In genomic region chr2:11588228-11589110, GRCh38 we compare ENCODE assay signal across 14 cellular contexts.
"Had no signal": no experiment of that assay in that cellular context is flagged by ENCODE, and none has a peak within 500 bp of the region (broad histone marks: within the 10 kb centered on the region; RNA-seq: fewer than 3 reads in every experiment).

No MANE protein-coding gene starts in this region.

- H3K27me3 ChIP-seq: left lung, thyroid gland had no signal

- H3K9me3 ChIP-seq: left lung, thyroid gland had no signal

- ATAC-seq: effector memory CD8-positive, alpha-beta T cell; left lung had no signal

- H3K36me3 ChIP-seq: left lung, thyroid gland had no signal

- H3K4me1 ChIP-seq: left lung, thyroid gland had no signal

- H3K27ac ChIP-seq: epithelial cell of prostate, left lung, thyroid gland had no signal

- H3K4me3 ChIP-seq: left lung, thyroid gland had no signal

- DNase-seq: activated CD4-positive, alpha-beta T cell treated with anti-CD3 and anti-CD28 coated beads for 1 hour; activated CD4-positive, alpha-beta T cell treated with anti-CD3 and anti-CD28 coated beads, Interleukin-2, amount 50 U/mL, for 4 hours; activated gamma-delta T cell treated with Interleukin-2 at 50 U/mL for 16 hours; dermis blood vessel endothelial cell; effector memory CD8-positive, alpha-beta T cell; foreskin melanocyte; left lung; nephron progenitor cell; occipital lobe; stimulated activated CD4-positive, alpha-beta T cell treated with anti-CD3 and anti-CD28 coated beads, Interleukin-12 subunit alpha, Interleukin-12 subunit beta, amount 100 ng/mL, for 4 hours; stimulated activated CD4-positive, alpha-beta T cell treated with anti-CD3 and anti-CD28 coated beads, Interleukin-2, amount 100 ng/mL, for 24 hours; stimulated activated naive CD4-positive, alpha-beta T cell treated with Interleukin-2 at 50 U/mL for 16 hours; thyroid gland had no signal
